ENCODE assay signal across 12 cellular contexts in genomic region chr4:83558693-83559092, GRCh38. TPM values are rescaled to one million over a fixed set of nuclear protein-coding genes. Genes with fewer than 3 reads are reported as not detected.
DNase-seq lines count a peak whose midpoint lies in the region; ATAC-seq and TF ChIP-seq lines count a peak whose summit lies in the region.
"Had no signal": no experiment of that assay in that cellular context is flagged by ENCODE, and none has a peak within 500 bp of the region (broad histone marks: within the 10 kb centered on the region; RNA-seq: fewer than 3 reads in every experiment).

No MANE protein-coding gene starts in this region.

- H3K4me1 ChIP-seq in left ventricle myocardium inferior, result peaks cover 65% of the 10 kb centered on the region
- H3K4me1 ChIP-seq in OCI-LY3 (ENCODE audit: low read length), result peaks cover 18% of the 10 kb centered on the region

- H3K9me3 ChIP-seq in left ventricle myocardium inferior (replicated peaks), result no peaks in the 10 kb centered on the region
- H3K9me3 ChIP-seq in OCI-LY3 (ENCODE audit: insufficient read depth, low read length), result no peaks in the 10 kb centered on the region

- H3K27ac ChIP-seq in left ventricle myocardium inferior (replicated peaks) (peak overlapping the region; percentile 18), OCI-LY3 (ENCODE audit: low read length) (peak overlapping the region; percentile 8; the same call in 1 of the 2 replicates)

- H3K4me2 ChIP-seq in OCI-LY3 (ENCODE audit: low read length), result peak overlapping the region; percentile 45

- H3K9ac ChIP-seq in OCI-LY3 (ENCODE audit: low read length), result peak overlapping the region; percentile 7; the same call in 1 of the 2 replicates

- peaks cover 3% of the 10 kb centered on the region for H3K27me3 Mint-ChIP-seq in type B pancreatic cell

- no peak for DNase-seq in left ventricle myocardium inferior
- DNase-seq in Right ventricle myocardium inferior (ENCODE audit: missing footprints), result no peak
- DNase-seq in cardiac fibroblast (ENCODE audit: low read depth in 2 of 2), result peak; percentile 24 to 33
- no peak for DNase-seq in type B pancreatic cell (ENCODE audit: extremely low spot score, unreplicated experiment)
- DNase-seq in NCI-H446 (lab: John Stamatoyannopoulos, UW), result no peak
- DNase-seq in COLO829 (ENCODE audit: low spot score), result no peak
- no peak for DNase-seq in Right ventricle myocardium superior
- DNase-seq: effector CD8-positive, alpha-beta T cell; NCI-H1694; RPMI8226 had no signal

- H3K36me3 Mint-ChIP-seq in type B pancreatic cell, result no peaks in the 10 kb centered on the region

- no peaks in the 10 kb centered on the region for H3K9me3 Mint-ChIP-seq in type B pancreatic cell

- H3K27ac Mint-ChIP-seq in type B pancreatic cell, result peak overlapping the region; percentile 24

- H3K36me3 ChIP-seq in left ventricle myocardium inferior (no peaks in the 10 kb centered on the region), OCI-LY3 (replicated peaks; ENCODE audit: low read depth, low read length) (no peaks in the 10 kb centered on the region)

- H2AFZ ChIP-seq in OCI-LY3 (ENCODE audit: low read depth, low read length), result no peak overlapping the region

- ATAC-seq in Right ventricle myocardium inferior, result no peak
- no peak for ATAC-seq in Right ventricle myocardium superior (ENCODE audit: poor library complexity)
- ATAC-seq: activated CD4-positive, CD25-positive, alpha-beta regulatory T cell treated with anti-CD3 and anti-CD28 coated beads, Interleukin-2, amount 50 U/mL, for 24 hours had no signal

- H3K4me3 Mint-ChIP-seq in type B pancreatic cell, result no peak overlapping the region

- H3K4me3 ChIP-seq in left ventricle myocardium inferior (no peak overlapping the region), OCI-LY3 (ENCODE audit: low read length) (no peak overlapping the region), cardiac fibroblast (replicated peaks in 1 of 2; ENCODE audit: low read depth in 2 of 2, low read length in 2 of 2) (no peak overlapping the region)

- intact Hi-C loops in left ventricle myocardium inferior (cut with micrococcal nuclease) (no loop called here), Right ventricle myocardium inferior (cut with DNase I) (no loop called here), Right ventricle myocardium superior (cut with DNase I) (no loop called here)

- H3K79me2 ChIP-seq in OCI-LY3 (ENCODE audit: low read length), result no peaks in the 10 kb centered on the region

- no peaks in the 10 kb centered on the region for H3K4me1 Mint-ChIP-seq in type B pancreatic cell (ENCODE audit: unreplicated experiment)

- no peaks in the 10 kb centered on the region for H4K20me1 ChIP-seq in OCI-LY3 (ENCODE audit: insufficient read depth, low read length)

- no peaks in the 10 kb centered on the region for H3K27me3 ChIP-seq in left ventricle myocardium inferior (ENCODE audit: low read depth)
- no peaks in the 10 kb centered on the region for H3K27me3 ChIP-seq in OCI-LY3 (ENCODE audit: low read depth, low read length)

- TF ChIP-seq CTCF in left ventricle myocardium inferior (IDR thresholded peaks at IDR 0.05; ENCODE audit: borderline replicate concordance), result no peak
- TF ChIP-seq CTCF in OCI-LY3 (IDR thresholded peaks at IDR 0.05; ENCODE audit: low read depth, low read length), result no peak
- no peak for TF ChIP-seq CTCF in cardiac fibroblast (IDR thresholded peaks at IDR 0.05; ENCODE audit: low read depth, low read length)
- TF ChIP-seq CTCF in type B pancreatic cell (conservative IDR thresholded peaks at IDR 0.05), result no peak

RNA-seq across cellular contexts. Expression of gene GPAT3, which starts 22.8 kb away (rescaled TPM):
- total RNA-seq in left ventricle myocardium inferior (44.2 TPM), Right ventricle myocardium inferior (33.8 TPM), type B pancreatic cell (ENCODE audit: low replicate concordance) (11.3 and 53.7 TPM in 2 replicates), Right ventricle myocardium superior (39.6 TPM)

Comparison
In these comparisons a context has a peak if more than half of its experiments do, and no peak if none do; other contexts are left out.
1. DNase-seq: peak in cardiac fibroblast (2 of 2); none in left ventricle myocardium inferior (single experiment), Right ventricle myocardium inferior (single experiment), type B pancreatic cell (single experiment), NCI-H446 (0 of 2), COLO829 (single experiment) and Right ventricle myocardium superior (single experiment).